In genomic region chr7:157954901-157955300, GRCh38 we compare ENCODE assay signal across 18 cellular contexts.
DNase-seq lines count a peak whose midpoint lies in the region; ATAC-seq and TF ChIP-seq lines count a peak whose summit lies in the region.
"Had no signal": no experiment of that assay in that cellular context is flagged by ENCODE, and none has a peak within 500 bp of the region (broad histone marks: within the 10 kb centered on the region; RNA-seq: fewer than 3 reads in every experiment).

No MANE protein-coding gene starts in this region.

- no peaks in the 10 kb centered on the region for H4K20me1 ChIP-seq in BLaER1
- H4K20me1 ChIP-seq: BLaER1 treated with 17β-estradiol and CSF1 and Interleukin-3, amounts not matched to agents 10 nM and 100 nM had no signal

- TF ChIP-seq CTCF in coronary artery (IDR thresholded peaks at IDR 0.05) (no peak), dorsolateral prefrontal cortex (IDR thresholded peaks at IDR 0.05 in 54 of 56, conservative IDR thresholded peaks at IDR 0.05 in 2 of 56; ENCODE audit: low read depth in 1 of 56, partially characterized antibody in 56 of 56) (no peak)

- no peak overlapping the region for H3K27ac ChIP-seq in BLaER1
- no peak overlapping the region for H3K27ac ChIP-seq in coronary artery
- H3K27ac ChIP-seq in iPS-18a (ENCODE audit: low read length), result no peak overlapping the region
- no peak overlapping the region for H3K27ac ChIP-seq in dorsolateral prefrontal cortex
- H3K27ac ChIP-seq: 22Rv1; BLaER1 treated with 17β-estradiol and CSF1 and Interleukin-3, amounts not matched to agents 10 nM and 100 nM; GM23248 had no signal

- no peaks in the 10 kb centered on the region for H3K27me3 Mint-ChIP-seq in activated CD8-positive, alpha-beta memory T cell treated with anti-CD3 and anti-CD28 coated beads, Interleukin-2, amount 10 ng/mL, durations not matched to agents 7 days and 5 days
- H3K27me3 Mint-ChIP-seq: B cell had no signal

- H3K36me3 ChIP-seq in BLaER1, result no peaks in the 10 kb centered on the region
- H3K36me3 ChIP-seq in iPS-18a (ENCODE audit: control insufficient read depth, low read depth, low read length), result no peaks in the 10 kb centered on the region
- H3K36me3 ChIP-seq: BLaER1 treated with 17β-estradiol and CSF1 and Interleukin-3, amounts not matched to agents 10 nM and 100 nM had no signal

- H3K9me3 ChIP-seq in BLaER1, result no peaks in the 10 kb centered on the region
- H3K9me3 ChIP-seq in iPS-18a (ENCODE audit: control insufficient read depth, low read depth, low read length), result peaks cover 5% of the 10 kb centered on the region

- no peaks in the 10 kb centered on the region for H3K4me1 Mint-ChIP-seq in activated CD8-positive, alpha-beta memory T cell treated with anti-CD3 and anti-CD28 coated beads, Interleukin-2, amount 10 ng/mL, durations not matched to agents 7 days and 5 days
- H3K4me1 Mint-ChIP-seq: B cell; CD14-positive monocyte; CD4-positive, alpha-beta memory T cell had no signal

- ATAC-seq in activated CD8-positive, alpha-beta memory T cell treated with anti-CD3 and anti-CD28 coated beads, Interleukin-2, amount 10 ng/mL, durations not matched to agents 7 days and 5 days, result no peak
- ATAC-seq: HCT116 had no signal

- no peaks in the 10 kb centered on the region for H3K36me3 Mint-ChIP-seq in activated CD8-positive, alpha-beta memory T cell treated with anti-CD3 and anti-CD28 coated beads, Interleukin-2, amount 10 ng/mL, durations not matched to agents 7 days and 5 days
- H3K36me3 Mint-ChIP-seq: CD14-positive monocyte; CD4-positive, alpha-beta memory T cell had no signal

- H3K9ac ChIP-seq in BLaER1 (no peak overlapping the region), iPS-18a (ENCODE audit: low read length) (no peak overlapping the region)
- H3K9ac ChIP-seq: BLaER1 treated with 17β-estradiol and CSF1 and Interleukin-3, amounts not matched to agents 10 nM and 100 nM; GM23248 had no signal

- DNase-seq in coronary artery (ENCODE audit: low spot score) (peak; percentile 8), dorsolateral prefrontal cortex (no peak), NCI-H1417 treated with DMSO at 0.1 percent for 48 hours (lab: John Stamatoyannopoulos, UW) (no peak)
- DNase-seq in activated CD8-positive, alpha-beta memory T cell treated with anti-CD3 and anti-CD28 coated beads, Interleukin-2, amount 10 ng/mL, durations not matched to agents 7 days and 5 days, result no peak
- DNase-seq: Calu3; CD4-positive, alpha-beta memory T cell; COR-L47; DMS53; DMS79 treated with DMSO at 0.1 percent for 48 hours; GF-D8; GM23248 had no signal

- H3K27me3 ChIP-seq in BLaER1 (no peaks in the 10 kb centered on the region), iPS-18a (ENCODE audit: control insufficient read depth, insufficient read depth, low read length) (no peaks in the 10 kb centered on the region), dorsolateral prefrontal cortex (peaks cover 0 to 4% (median 0%) of the 10 kb centered on the region in 45 donors)
- H3K27me3 ChIP-seq: BLaER1 treated with 17β-estradiol and CSF1 and Interleukin-3, amounts not matched to agents 10 nM and 100 nM had no signal

- CTCF ChIA-PET in activated CD8-positive, alpha-beta memory T cell treated with anti-CD3 and anti-CD28 coated beads, Interleukin-2, amount 10 ng/mL, durations not matched to agents 7 days and 5 days (lab: Charles Lee), result no interaction called here

- H3K4me2 ChIP-seq in BLaER1, result 0 out of 2 replicates have a peak overlapping the region, but pooled peaks have one; percentile 10

- H3K27ac Mint-ChIP-seq in activated CD8-positive, alpha-beta memory T cell treated with anti-CD3 and anti-CD28 coated beads, Interleukin-2, amount 10 ng/mL, durations not matched to agents 7 days and 5 days, result no peak overlapping the region
- H3K27ac Mint-ChIP-seq: B cell, CD14-positive monocyte had no signal

- intact Hi-C loops in dorsolateral prefrontal cortex (cut with DNase I), result no loop called here

- H3K9me3 Mint-ChIP-seq in activated CD8-positive, alpha-beta memory T cell treated with anti-CD3 and anti-CD28 coated beads, Interleukin-2, amount 10 ng/mL, durations not matched to agents 7 days and 5 days (ENCODE audit: low read depth), result no peaks in the 10 kb centered on the region

- H3K4me1 ChIP-seq in BLaER1 (peaks cover 10% of the 10 kb centered on the region), iPS-18a (ENCODE audit: control insufficient read depth, low read depth, low read length) (peaks cover 23% of the 10 kb centered on the region)

- H3K4me3 ChIP-seq in BLaER1, result no peak overlapping the region
- no peak overlapping the region for H3K4me3 ChIP-seq in coronary artery
- H3K4me3 ChIP-seq in iPS-18a (ENCODE audit: low read length), result peak overlapping the region; percentile 22
- no peak overlapping the region for H3K4me3 ChIP-seq in dorsolateral prefrontal cortex
- H3K4me3 ChIP-seq: BLaER1 treated with 17β-estradiol and CSF1 and Interleukin-3, amounts not matched to agents 10 nM and 100 nM; GM23248 had no signal

- no peak overlapping the region for H3K4me3 Mint-ChIP-seq in activated CD8-positive, alpha-beta memory T cell treated with anti-CD3 and anti-CD28 coated beads, Interleukin-2, amount 10 ng/mL, durations not matched to agents 7 days and 5 days
- H3K4me3 Mint-ChIP-seq: B cell; CD14-positive monocyte; CD4-positive, alpha-beta memory T cell had no signal
